In the genomic region with DNA sequence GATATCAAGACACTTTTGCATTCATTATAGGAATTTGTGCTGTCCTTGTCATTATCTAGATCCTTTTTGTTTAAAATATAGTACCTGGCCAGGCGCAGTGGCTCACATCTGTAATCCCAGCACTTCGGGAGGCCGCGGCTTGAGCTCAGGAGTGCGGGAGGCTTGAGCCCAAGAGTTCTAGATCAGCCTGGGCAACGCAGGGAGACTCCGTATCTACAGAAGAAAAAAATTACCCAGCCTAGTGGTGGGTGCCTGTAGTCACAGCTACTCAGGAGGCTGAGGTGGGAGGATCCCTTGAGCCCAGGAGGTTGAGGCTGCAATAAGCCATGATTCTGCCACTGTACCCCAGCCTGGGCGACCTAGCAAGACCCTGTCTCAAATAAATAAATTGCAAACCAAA, we compare ENCODE assay signal across 6 cellular contexts. TPM values are rescaled to one million over a fixed set of nuclear protein-coding genes. Genes with fewer than 3 reads are reported as not detected.
DNase-seq lines count a peak whose midpoint lies in the region; TF ChIP-seq lines count a peak whose summit lies in the region.

No MANE protein-coding gene starts in this region.

- H4K12ac ChIP-seq in trophoblast cell (ENCODE audit: low read depth, low read length) = no peak overlapping the region

- no peaks in the 10 kb centered on the region for H3K9me3 ChIP-seq in trophoblast cell (ENCODE audit: insufficient read depth, low read depth, low read length)

- H2BK12ac ChIP-seq in trophoblast cell (ENCODE audit: low read length) = no peak overlapping the region

- no peaks in the 10 kb centered on the region for H3K36me3 ChIP-seq in trophoblast cell (ENCODE audit: control insufficient read depth in 1 of 2, insufficient read depth in 2 of 2, low read length in 2 of 2)

- DNase-seq in activated CD8-positive, alpha-beta memory T cell treated with anti-CD3 and anti-CD28 coated beads for 24 hours = peak; percentile 61
- DNase-seq in activated CD8-positive, alpha-beta memory T cell treated with anti-CD3 and anti-CD28 coated beads, Interleukin-2, amount 50 U/mL, for 4 hours = no peak
- no peak for DNase-seq in chondrocyte (ENCODE audit: low spot score)
- peak; percentile 27 to 73 for DNase-seq in trophoblast cell
- DNase-seq in NCI-H226 = no peak
- no peak for DNase-seq in pons (ENCODE audit: low spot score)

- no peak overlapping the region for H3K4me3 ChIP-seq in trophoblast cell (ENCODE audit: low read depth, low read length)

- no peak overlapping the region for H3K4ac ChIP-seq in trophoblast cell (ENCODE audit: low read depth, low read length)

- peaks cover 2% of the 10 kb centered on the region for H3K36me3 Mint-ChIP-seq in chondrocyte (ENCODE audit: low read depth)

- no peak overlapping the region for H2BK120ac ChIP-seq in trophoblast cell (ENCODE audit: insufficient read depth, low read length, poor library complexity)

- H3K9me3 Mint-ChIP-seq in chondrocyte (ENCODE audit: low read depth) = no peaks in the 10 kb centered on the region

- no peaks in the 10 kb centered on the region for H3K27me3 ChIP-seq in trophoblast cell (ENCODE audit: insufficient read depth, low read length)

- peak overlapping the region; percentile 89 for H3K4me2 ChIP-seq in trophoblast cell (ENCODE audit: low read length)

- no peak overlapping the region for H3K27ac ChIP-seq in trophoblast cell (ENCODE audit: low read depth, low read length)

- peak; percentile 51 for TF ChIP-seq CTCF in chondrocyte (IDR thresholded peaks at IDR 0.05)

- H3K9ac ChIP-seq in trophoblast cell (ENCODE audit: low read length) = no peak overlapping the region

- H3K27me3 Mint-ChIP-seq in chondrocyte (ENCODE audit: low read depth) = no peaks in the 10 kb centered on the region

- no peak overlapping the region for H4K91ac ChIP-seq in trophoblast cell (ENCODE audit: low read depth, low read length)

- no peak overlapping the region for H2AK5ac ChIP-seq in trophoblast cell (ENCODE audit: low read length)

- peak overlapping the region; percentile 99 for H3K4me3 Mint-ChIP-seq in chondrocyte (ENCODE audit: unreplicated experiment)

- no peak overlapping the region for H3K27ac Mint-ChIP-seq in chondrocyte (ENCODE audit: unreplicated experiment)

- H2BK5ac ChIP-seq in trophoblast cell (ENCODE audit: low read depth, low read length, poor library complexity) = no peak overlapping the region

- peak overlapping the region; percentile 88 for H4K8ac ChIP-seq in trophoblast cell (ENCODE audit: low read depth, low read length)

- H2AFZ ChIP-seq in trophoblast cell (ENCODE audit: insufficient read depth, low read length, poor library complexity) = peak overlapping the region; percentile 80

- H3K18ac ChIP-seq in trophoblast cell (ENCODE audit: low read length) = no peak overlapping the region

- no peak overlapping the region for H3K23ac ChIP-seq in trophoblast cell (ENCODE audit: low read length)

- peaks cover 2% of the 10 kb centered on the region for H3K79me2 ChIP-seq in trophoblast cell (ENCODE audit: control insufficient read depth, insufficient read depth, low read length, poor library complexity)

- peaks cover 1% of the 10 kb centered on the region for H3K79me1 ChIP-seq in trophoblast cell (ENCODE audit: low read length)

- peaks cover 3 to 6% of the 10 kb centered on the region in 2 experiments for H3K4me1 ChIP-seq in trophoblast cell (ENCODE audit: control insufficient read depth in 1 of 2, insufficient read depth in 2 of 2, low read length in 2 of 2)

- no CpG with 5 or more reads among the region's 8 CpGs for WGBS in trophoblast cell (ENCODE audit: extremely low coverage, insufficient coverage, insufficient read length)

- H3K4me1 Mint-ChIP-seq in chondrocyte (ENCODE audit: low read depth) = peaks cover 15% of the 10 kb centered on the region

- H3K14ac ChIP-seq in trophoblast cell (ENCODE audit: low read length) = no peak overlapping the region

RNA-seq across cellular contexts. Expression of a gene that starts 0.6 kb away (rescaled TPM):
- total RNA-seq in chondrocyte = 11.3 to 13.7 TPM (median 11.8 TPM) in 3 replicates
- polyA plus RNA-seq in trophoblast cell (2013) = 4.4 and 4.7 TPM in 2 replicates

RNA-seq across cellular contexts. Expression of a gene that starts 6.5 kb away (rescaled TPM):
- 20.1 to 20.9 TPM (median 20.1 TPM) in 3 replicates for total RNA-seq in chondrocyte
- 15.6 and 16.1 TPM in 2 replicates for polyA plus RNA-seq in trophoblast cell (2013)

RNA-seq across cellular contexts. Expression of a gene that starts 44.4 kb away (rescaled TPM):
- total RNA-seq in chondrocyte = not detected in 3 replicates
- polyA plus RNA-seq in trophoblast cell (2013) = not detected in 2 replicates

RNA-seq across cellular contexts. Expression of a gene that starts 49.7 kb away (rescaled TPM):
- total RNA-seq in chondrocyte = 0.12 TPM in 1 of 3 replicates, not detected in the others
- 0.01 TPM in 1 of 2 replicates, not detected in the other for polyA plus RNA-seq in trophoblast cell (2013)

RNA-seq across cellular contexts. Expression of a gene that starts 53.1 kb away (rescaled TPM):
- total RNA-seq in chondrocyte = 5.1 to 7.7 TPM (median 6.5 TPM) in 3 replicates
- 21.5 and 23.7 TPM in 2 replicates for polyA plus RNA-seq in trophoblast cell (2013)

Comparison
In these comparisons a context has a peak if more than half of its experiments do, and no peak if none do; other contexts are left out.
1. DNase-seq: peak in activated CD8-positive, alpha-beta memory T cell treated with anti-CD3 and anti-CD28 coated beads for 24 hours (single experiment) and trophoblast cell (2 of 2); none in activated CD8-positive, alpha-beta memory T cell treated with anti-CD3 and anti-CD28 coated beads, Interleukin-2, amount 50 U/mL, for 4 hours (single experiment), chondrocyte (single experiment), NCI-H226 (single experiment) and pons (single experiment).